In genomic region chr6:22964334-22964733, GRCh38 we compare ENCODE assay signal across 6 cellular contexts.
"Had no signal": no experiment of that assay in that cellular context is flagged by ENCODE, and none has a peak within 500 bp of the region (broad histone marks: within the 10 kb centered on the region; RNA-seq: fewer than 3 reads in every experiment).

No MANE protein-coding gene starts in this region.

- H3K27ac ChIP-seq: KMS-11 had no signal

- ATAC-seq: GM23338 had no signal

- H2AFZ ChIP-seq: GM23338 had no signal

- H3K27ac Mint-ChIP-seq: GM23338, H9 had no signal

- H3K4me3 Mint-ChIP-seq: GM23338, H9 had no signal

- DNase-seq: H9, HCEC 1CT, IMR-90, KBM-7 had no signal

- H3K4me3 ChIP-seq: GM23338 had no signal

- H3K4me2 ChIP-seq: GM23338, KMS-11 had no signal

- H3K9ac ChIP-seq: KMS-11 had no signal

- H3K9me3 Mint-ChIP-seq: GM23338, H9 had no signal
